ENCODE assay signal across 12 cellular contexts in genomic region chr7:158602905-158603772, GRCh38. TPM values are rescaled to one million over a fixed set of nuclear protein-coding genes. Genes with fewer than 3 reads are reported as not detected.
DNase-seq lines count a peak whose midpoint lies in the region; ATAC-seq, FAIRE-seq and TF ChIP-seq lines count a peak whose summit lies in the region.
"Had no signal": no experiment of that assay in that cellular context is flagged by ENCODE, and none has a peak within 500 bp of the region (broad histone marks: within the 10 kb centered on the region; RNA-seq: fewer than 3 reads in every experiment).

No MANE protein-coding gene starts in this region.

- H3K9me3 Mint-ChIP-seq in WTC11: no peaks in the 10 kb centered on the region
- H3K9me3 Mint-ChIP-seq in naive thymus-derived CD8-positive, alpha-beta T cell: no peaks in the 10 kb centered on the region

- no peak overlapping the region for H3K4me2 ChIP-seq in A549

- no peak overlapping the region; a peak in 1 of 6 replicates for H3K27ac ChIP-seq in A549
- H3K27ac ChIP-seq: right lobe of liver had no signal

- no peak overlapping the region for H3K4me3 Mint-ChIP-seq in WTC11
- H3K4me3 Mint-ChIP-seq in naive thymus-derived CD8-positive, alpha-beta T cell: no peak overlapping the region
- H3K4me3 Mint-ChIP-seq: B cell had no signal

- DNase-seq in A549 (ENCODE audit: low read depth in 1 of 2, low spot score in 1 of 2) (peak in 1 of 2 experiments; percentile 29), WTC11 (ENCODE audit: low spot score) (no peak), NCI-H1694 (lab: John Stamatoyannopoulos, UW) (no peak), SHP77 (lab: John Stamatoyannopoulos, UW) (no peak)
- DNase-seq in naive thymus-derived CD8-positive, alpha-beta T cell: no peak
- DNase-seq: GOT3, NCI-H2081, right lobe of liver had no signal

- no peak for FAIRE-seq in A549 (lab: Jason Lieb, UNC)

- H3K4me3 ChIP-seq in A549: no peak overlapping the region
- H3K4me3 ChIP-seq: right lobe of liver had no signal

- TF ChIP-seq CTCF in A549 (IDR thresholded peaks at IDR 0.05) (no peak), WTC11 (IDR thresholded peaks at IDR 0.05) (no peak)

- H3K27me3 Mint-ChIP-seq in WTC11 (ENCODE audit: low read depth): no peaks in the 10 kb centered on the region
- H3K27me3 Mint-ChIP-seq in naive thymus-derived CD8-positive, alpha-beta T cell: peaks cover 0 to 2% (median 0%) of the 10 kb centered on the region in 5 donors
- H3K27me3 Mint-ChIP-seq: B cell had no signal

- H3K36me3 Mint-ChIP-seq in WTC11: peaks cover 13% of the 10 kb centered on the region; the same call in 1 of the 2 replicates
- peaks cover 0 to 2% (median 0%) of the 10 kb centered on the region in 3 donors for H3K36me3 Mint-ChIP-seq in naive thymus-derived CD8-positive, alpha-beta T cell

- TF ChIP-seq RAD21 in A549 (conservative IDR thresholded peaks at IDR 0.05 in 1 of 2, IDR thresholded peaks at IDR 0.05 in 1 of 2): no peak

- no peaks in the 10 kb centered on the region for H3K4me1 ChIP-seq in A549
- H3K4me1 ChIP-seq: right lobe of liver had no signal

- H3K9me3 ChIP-seq in A549: no peaks in the 10 kb centered on the region
- H3K9me3 ChIP-seq: right lobe of liver had no signal

- H3K27ac Mint-ChIP-seq in WTC11: peak overlapping the region; percentile 8; the same call in 1 of the 2 replicates
- H3K27ac Mint-ChIP-seq in naive thymus-derived CD8-positive, alpha-beta T cell: no peak overlapping the region
- H3K27ac Mint-ChIP-seq: B cell had no signal

- WGBS in A549 (ENCODE audit: missing lambda C conversion rate): 74% methylated on average over 22 of the region's 22 CpGs

- CTCF ChIA-PET in A549 (lab: Yijun Ruan, JAX) (no interaction called here), WTC11 (lab: Charles Lee) (no interaction called here)

- no peak for TF ChIP-seq POLR2A in A549 (IDR thresholded peaks at IDR 0.05; ENCODE audit: low read length)

- peak; percentile 47 to 61; a peak in 3 of 6 replicates for ATAC-seq in A549
- ATAC-seq in GM18873 (IDR thresholded peaks at IDR 0.05; ENCODE audit: low FRiP score, unreplicated experiment): peak; percentile 69
- ATAC-seq in HG02884 (IDR thresholded peaks at IDR 0.05; ENCODE audit: unreplicated experiment): peak; percentile 65
- ATAC-seq in WTC11: no peak
- ATAC-seq in GM21786 (IDR thresholded peaks at IDR 0.05; ENCODE audit: unreplicated experiment): no peak
- ATAC-seq in naive thymus-derived CD8-positive, alpha-beta T cell: no peak

- POLR2A ChIA-PET in A549 (lab: Yijun Ruan, JAX): no interaction called here
- POLR2A ChIA-PET in WTC11 (lab: Charles Lee): no interaction called here
- POLR2A ChIA-PET in naive thymus-derived CD8-positive, alpha-beta T cell (lab: Charles Lee): no interaction called here

- TF ChIP-seq EP300 in A549 (IDR thresholded peaks at IDR 0.05): no peak

- H3K4me1 Mint-ChIP-seq in WTC11: no peaks in the 10 kb centered on the region
- H3K4me1 Mint-ChIP-seq in naive thymus-derived CD8-positive, alpha-beta T cell: no peaks in the 10 kb centered on the region

TF ChIP-seq in A549, 52 proteins besides CTCF, POLR2A, EP300 and RAD21:
- TF ChIP-seq JUNB (IDR thresholded peaks at IDR 0.05): no peak

TF ChIP-seq in WTC11, 78 proteins besides CTCF, POLR2A, EP300 and RAD21:
- TF ChIP-seq ATF2 (CRISPR knock-in tag; IDR thresholded peaks at IDR 0.05; ENCODE audit: borderline replicate concordance, low read depth): no peak
- TF ChIP-seq CBFB (CRISPR knock-in tag; IDR thresholded peaks at IDR 0.05; ENCODE audit: low read depth): no peak
- no peak for TF ChIP-seq RELA (CRISPR knock-in tag; IDR thresholded peaks at IDR 0.05; ENCODE audit: borderline replicate concordance)
- TF ChIP-seq NFATC4 (CRISPR knock-in tag; IDR thresholded peaks at IDR 0.05): no peak
- no peak for TF ChIP-seq EMX1 (CRISPR knock-in tag; IDR thresholded peaks at IDR 0.05)
- no peak for TF ChIP-seq ZNF423 (CRISPR knock-in tag; IDR thresholded peaks at IDR 0.05)
- TF ChIP-seq HMGXB4 (CRISPR knock-in tag; IDR thresholded peaks at IDR 0.05): no peak
- TF ChIP-seq, protein P1, sequence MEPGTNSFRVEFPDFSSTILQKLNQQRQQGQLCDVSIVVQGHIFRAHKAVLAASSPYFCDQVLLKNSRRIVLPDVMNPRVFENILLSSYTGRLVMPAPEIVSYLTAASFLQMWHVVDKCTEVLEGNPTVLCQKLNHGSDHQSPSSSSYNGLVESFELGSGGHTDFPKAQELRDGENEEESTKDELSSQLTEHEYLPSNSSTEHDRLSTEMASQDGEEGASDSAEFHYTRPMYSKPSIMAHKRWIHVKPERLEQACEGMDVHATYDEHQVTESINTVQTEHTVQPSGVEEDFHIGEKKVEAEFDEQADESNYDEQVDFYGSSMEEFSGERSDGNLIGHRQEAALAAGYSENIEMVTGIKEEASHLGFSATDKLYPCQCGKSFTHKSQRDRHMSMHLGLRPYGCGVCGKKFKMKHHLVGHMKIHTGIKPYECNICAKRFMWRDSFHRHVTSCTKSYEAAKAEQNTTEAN (CRISPR knock-in tag; IDR thresholded peaks at IDR 0.05): no peak

RNA-seq across cellular contexts. Expression of gene PTPRN2, which starts 15.5 kb away (rescaled TPM):
- polyA plus RNA-seq in A549 (2011; rRNA removed): 1.2 and 1.5 TPM in 2 replicates
- 0.78 and 1.2 TPM in 2 replicates for polyA plus RNA-seq in A549 (2012; cell fraction: cytosol; rRNA removed)
- polyA plus RNA-seq in A549 (2012; cell fraction: nucleus; rRNA removed): 3.0 TPM in 2 replicates
- polyA plus RNA-seq in A549 (2017; fragmentation: RNase III; extraction: RNeasy Plus Mini Kit Qiagen cat#74134 plus additional on column Dnase treatment): 0.41 to 0.51 TPM (median 0.46 TPM) in 3 replicates
- 1.7 and 2.0 TPM in 2 replicates for polyA minus RNA-seq in A549 (2011; rRNA and poly(A)+ RNA removed)
- 2.6 to 4.7 TPM (median 3.9 TPM) in 3 replicates for total RNA-seq in WTC11 (2021)
- total RNA-seq in naive thymus-derived CD8-positive, alpha-beta T cell: under 1 TPM; 0.78 to 0.99 TPM
- 1 to 10 TPM in 2 of 3 donors, under 1 TPM in 1; 0.69 to 1.5 (median 1.4) TPM for polyA plus RNA-seq in naive thymus-derived CD8-positive, alpha-beta T cell

Comparison
In these comparisons a context has a peak if more than half of its experiments do, and no peak if none do; other contexts are left out.
1. ATAC-seq: peak in A549 (2 of 2), GM18873 (single experiment) and HG02884 (single experiment); none in WTC11 (single experiment), GM21786 (single experiment) and naive thymus-derived CD8-positive, alpha-beta T cell (0 of 2).